Comparison of ENCODE assay signal across 8 cellular contexts in the genomic region with DNA sequence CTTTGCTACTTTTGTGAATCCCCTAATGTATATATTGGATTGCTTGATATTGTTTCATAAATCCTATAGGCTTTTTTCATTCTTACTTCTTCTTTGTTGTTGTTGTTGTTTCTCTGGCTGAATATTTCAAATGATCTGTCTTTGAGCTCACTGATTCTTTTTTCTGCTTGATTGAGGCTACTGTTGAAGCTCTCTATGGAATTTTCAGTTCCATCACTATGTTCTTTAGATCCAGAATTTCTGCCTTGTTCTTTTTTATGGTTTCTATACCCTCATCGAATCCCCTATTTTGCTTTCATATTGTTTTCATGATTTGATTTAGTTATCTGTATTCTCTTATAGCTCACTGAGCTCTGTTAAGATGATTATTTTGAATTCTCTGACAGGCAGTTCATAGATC.
"Had no signal": no experiment of that assay in that cellular context is flagged by ENCODE, and none has a peak within 500 bp of the region (broad histone marks: within the 10 kb centered on the region; RNA-seq: fewer than 3 reads in every experiment).

No MANE protein-coding gene starts in this region.

- DNase-seq: GM23248, GOT3, H7, KG1 had no signal

- H3K4me1 ChIP-seq: HAP-1 had no signal

- H3K9ac ChIP-seq: GM23248 had no signal

- H3K36me3 ChIP-seq: HAP-1 had no signal

- H2AFZ ChIP-seq: GM23248 had no signal

- H3K27ac ChIP-seq: GM23248 had no signal

- H3K9me3 ChIP-seq: HAP-1 had no signal

- ATAC-seq: HCT116 had no signal

- H3K27me3 Mint-ChIP-seq: IgD-negative memory B cell had no signal

- H3K4me3 ChIP-seq: GM23248, HAP-1 had no signal

- FAIRE-seq: HTR-8/SVneo had no signal

- H3K4me3 Mint-ChIP-seq: IgD-negative memory B cell had no signal
